20 cellular contexts compared by ENCODE assay signal in genomic region chr1:61580417-61580816, GRCh38.
"Had no signal": no experiment of that assay in that cellular context is flagged by ENCODE, and none has a peak within 500 bp of the region (broad histone marks: within the 10 kb centered on the region; RNA-seq: fewer than 3 reads in every experiment).

No MANE protein-coding gene starts in this region.

- DNase-seq: KBM-7; MG63; NCI-H1092; NCI-H1105 treated with DMSO at 0.1 percent for 48 hours; NCI-H1417 treated with DMSO at 0.1 percent for 48 hours; NCI-H146; NCI-H1694 treated with DMSO at 0.1 percent for 48 hours; NCI-H1930; NCI-H2081; NCI-H2107; NCI-H2227 treated with DMSO at 0.1 percent for 48 hours; NCI-H446; NCI-H510A; NCI-H524 treated with DMSO at 0.1 percent for 48 hours; NCI-H69; NCI-H774; NK-92 treated with Interleukin-12 subunit alpha and Interleukin-12 subunit beta, amount 100 ng/mL, for 24 hours; PC-3; SHP77 had no signal

- H3K36me3 ChIP-seq: MG63 had no signal

- H3K27me3 ChIP-seq: MG63 had no signal

- H3K4me3 ChIP-seq: MG63 had no signal

- H3K9me3 ChIP-seq: MG63 had no signal

- H3K27ac ChIP-seq: RWPE1 had no signal
